ENCODE assay signal across 8 cellular contexts in genomic region chr19:40433391-40434216, GRCh38. TPM values are rescaled to one million over a fixed set of nuclear protein-coding genes. Genes with fewer than 3 reads are reported as not detected.
DNase-seq lines count a peak whose midpoint lies in the region; ATAC-seq, FAIRE-seq and TF ChIP-seq lines count a peak whose summit lies in the region.

No MANE protein-coding gene starts in this region.

- H3K9ac ChIP-seq in K562 (ENCODE audit: insufficient read depth in 1 of 2, low read depth in 2 of 2, low read length in 2 of 2), result peak overlapping the region; percentile 86 to 98

- no peak for TF ChIP-seq CTCF in K562 (IDR thresholded peaks at IDR 0.05 in 2 of 3, conservative IDR thresholded peaks at IDR 0.05 in 1 of 3; ENCODE audit: insufficient read depth in 2 of 3, low read depth in 1 of 3, low read length in 3 of 3)

- intact Hi-C loops in K562 (cut with micrococcal nuclease), result no loop called here

- H3K27ac ChIP-seq in K562 (ENCODE audit: extremely low read depth, low read depth, low read length), result peak overlapping the region; percentile 94

- DNase-seq in CMK (ENCODE audit: low read depth) (peak; percentile 64), NCI-H1105 treated with DMSO at 0.1 percent for 48 hours (lab: John Stamatoyannopoulos, UW) (peak; percentile 48), T-helper 2 cell (peak; percentile 17 to 68 (median 34)), K562 (ENCODE audit: extremely low read depth in 1 of 4, low spot score in 3 of 4) (peak; percentile 92 to 93 (median 93)), hippocampal formation (lab: John Stamatoyannopoulos, UW) (peak; percentile 82 to 83), putamen (ENCODE audit: low spot score) (peak; percentile 89)

- peaks cover 3% of the 10 kb centered on the region; the same call in 1 of the 3 replicates for H3K79me2 ChIP-seq in K562 (ENCODE audit: control insufficient read depth, insufficient read depth, low read length)

- H3K9me3 ChIP-seq in K562 (replicated peaks; ENCODE audit: control insufficient read depth, insufficient read depth, low read depth, low read length), result no peaks in the 10 kb centered on the region

- BruUV-seq in K562 (replicated peaks; lab: Mats Ljungman, UMichigan), result TSS peak; percentile 98

- ATAC-seq in GM21737 (IDR thresholded peaks at IDR 0.05; ENCODE audit: unreplicated experiment), result peak; percentile 55
- peak; percentile 97 for ATAC-seq in K562
- no peak for ATAC-seq in GM21619 (IDR thresholded peaks at IDR 0.05; ENCODE audit: unreplicated experiment)

- peak overlapping the region; percentile 86 for H3K4me2 ChIP-seq in K562 (ENCODE audit: insufficient read depth, low read length)

- peak overlapping the region; percentile 94 for H2AFZ ChIP-seq in K562 (ENCODE audit: low read depth, low read length)

- H3K4me3 ChIP-seq in K562, result peak overlapping the region; percentile 40

- in situ Hi-C loops in K562 (cut with MboI), result no loop called here

- TF ChIP-seq EP300 in K562 (IDR thresholded peaks at IDR 0.05; ENCODE audit: low read length), result peak; percentile 35; the same call in 1 of the 2 replicates

- H3K4me1 ChIP-seq in K562 (replicated peaks in 1 of 2; ENCODE audit: control insufficient read depth in 2 of 2, insufficient read depth in 2 of 2, low read length in 2 of 2), result peaks cover 12 to 41% of the 10 kb centered on the region in 2 experiments

- CTCF ChIA-PET in K562 (lab: Yijun Ruan, JAX; ENCODE audit: low intra/inter-chr PET ratio), result no interaction called here

- H4K20me1 ChIP-seq in K562 (replicated peaks; ENCODE audit: control insufficient read depth, insufficient read depth, low read length), result no peaks in the 10 kb centered on the region

- H3K27me3 ChIP-seq in K562 (ENCODE audit: control insufficient read depth in 2 of 2, insufficient read depth in 2 of 2, low read length in 2 of 2), result no peaks in the 10 kb centered on the region

- under 1% methylated on average over 36 of the region's 50 CpGs for WGBS in K562 (ENCODE audit: insufficient coverage, low coverage, missing lambda C conversion rate)

- peak; percentile 79 for TF ChIP-seq POLR2A in K562 (conservative IDR thresholded peaks at IDR 0.05)

- H3K36me3 ChIP-seq in K562 (ENCODE audit: control insufficient read depth, insufficient read depth, low read length), result no peaks in the 10 kb centered on the region

- no peak for TF ChIP-seq RAD21 in K562 (CRISPR knock-in tag; conservative IDR thresholded peaks at IDR 0.05 in 1 of 2, IDR thresholded peaks at IDR 0.05 in 1 of 2)

- no peaks in the 10 kb centered on the region for H3K9me1 ChIP-seq in K562 (ENCODE audit: control insufficient read depth, insufficient read depth, low read length)

- FAIRE-seq in K562 (lab: Jason Lieb, UNC), result peak; percentile 63

- POLR2A ChIA-PET in K562 (lab: Yijun Ruan, JAX), result interaction anchor here (0.6 to 4.0 kb wide), 8 partner anchors 9 to 181 kb away, joined by 3 to 34 read pairs (median 4); partner anchors contain the start of gene SERTAD3

RNA-seq across cellular contexts. Expression of gene SERTAD1, which starts 7.8 kb away (rescaled TPM):
- 3.1 and 8.3 TPM in 2 replicates for total RNA-seq in K562 (2011; cell fraction: chromatin; rRNA removed; ENCODE audit: low replicate concordance)
- total RNA-seq in K562 (2011; cell fraction: nucleolus; rRNA removed), result 10.3 and 11.0 TPM in 2 replicates
- 7.5 and 8.9 TPM in 2 replicates for total RNA-seq in K562 (2011; cell fraction: nucleoplasm; rRNA removed)
- total RNA-seq in K562 (2014; rRNA removed), result 8.1 and 10.9 TPM in 2 replicates
- total RNA-seq in K562 (2014; rRNA removed; fragmentation: Illumina TruSeq; extraction: Trizol), result 2.1 and 2.8 TPM in 2 replicates
- total RNA-seq in K562 (2015; rRNA removed; fragmentation: Illumina TruSeq; extraction: Trizol), result 4.9 and 5.5 TPM in 2 replicates
- total RNA-seq in K562 (2021), result 8.7 and 8.9 TPM in 2 replicates
- polyA plus RNA-seq in K562 (2011; rRNA removed), result 6.1 and 6.8 TPM in 2 replicates
- 7.4 and 18.7 TPM in 2 replicates for polyA plus RNA-seq in K562 (2011; cell fraction: cytosol; rRNA removed)
- 5.6 and 9.1 TPM in 2 replicates for polyA plus RNA-seq in K562 (2011; cell fraction: nucleus; rRNA removed)
- polyA plus RNA-seq in K562 (2012), result 6.7 and 8.9 TPM in 2 replicates
- polyA plus RNA-seq in K562 (2014; fragmentation: Illumina TruSeq; extraction: Trizol), result 2.3 and 5.0 TPM in 2 replicates
- under 1 TPM; 0.15 to 0.85 TPM for polyA plus RNA-seq in K562 (2014; fragmentation: Nextera tagmentation; extraction: Ambion mirVana)
- polyA plus RNA-seq in K562 (2014; rRNA removed), result 6.7 TPM in 2 replicates
- polyA minus RNA-seq in K562 (2011; rRNA and poly(A)+ RNA removed), result 1.9 and 2.1 TPM in 2 replicates
- polyA minus RNA-seq in K562 (2011; cell fraction: cytosol; rRNA and poly(A)+ RNA removed), result 3.5 and 4.5 TPM in 2 replicates
- polyA minus RNA-seq in K562 (2011; cell fraction: nucleus; rRNA and poly(A)+ RNA removed), result 1.8 and 3.6 TPM in 2 replicates

RNA-seq across cellular contexts. Expression of gene SERTAD3, which starts 10.5 kb away (rescaled TPM):
- total RNA-seq in K562 (2011; cell fraction: chromatin; rRNA removed; ENCODE audit: low replicate concordance), result 16.7 and 27.2 TPM in 2 replicates
- total RNA-seq in K562 (2011; cell fraction: nucleolus; rRNA removed), result 20.4 and 20.7 TPM in 2 replicates
- 24.9 and 26.9 TPM in 2 replicates for total RNA-seq in K562 (2011; cell fraction: nucleoplasm; rRNA removed)
- total RNA-seq in K562 (2014; rRNA removed) (17.5 and 19.3 TPM in 2 replicates), K562 (2014; rRNA removed; fragmentation: Illumina TruSeq; extraction: Trizol) (16.1 and 17.2 TPM in 2 replicates), K562 (2015; rRNA removed; fragmentation: Illumina TruSeq; extraction: Trizol) (21.6 and 27.7 TPM in 2 replicates), K562 (2021) (28.9 and 31.4 TPM in 2 replicates)
- polyA plus RNA-seq in K562 (2011; rRNA removed) (17.6 and 18.9 TPM in 2 replicates), K562 (2014; fragmentation: Illumina TruSeq; extraction: Trizol) (15.1 and 18.6 TPM in 2 replicates), K562 (2014; fragmentation: Nextera tagmentation; extraction: Ambion mirVana) (1 to 10 TPM; 5.4 to 5.9 TPM), K562 (2014; rRNA removed) (18.1 and 18.5 TPM in 2 replicates)
- polyA plus RNA-seq in K562 (2011; cell fraction: cytosol; rRNA removed), result 19.3 and 35.5 TPM in 2 replicates
- 17.8 and 23.4 TPM in 2 replicates for polyA plus RNA-seq in K562 (2011; cell fraction: nucleus; rRNA removed)
- 20.7 and 22.0 TPM in 2 replicates for polyA plus RNA-seq in K562 (2012)
- 18.4 and 23.4 TPM in 2 replicates for polyA minus RNA-seq in K562 (2011; rRNA and poly(A)+ RNA removed)
- polyA minus RNA-seq in K562 (2011; cell fraction: cytosol; rRNA and poly(A)+ RNA removed), result 24.3 and 28.9 TPM in 2 replicates
- 8.1 and 13.9 TPM in 2 replicates for polyA minus RNA-seq in K562 (2011; cell fraction: nucleus; rRNA and poly(A)+ RNA removed)

RNA-seq across cellular contexts. Expression of gene PRX, which starts 20.4 kb away (rescaled TPM):
- total RNA-seq in K562 (2011; cell fraction: chromatin; rRNA removed; ENCODE audit: low replicate concordance), result 1.8 and 4.5 TPM in 2 replicates
- total RNA-seq in K562 (2011; cell fraction: nucleolus; rRNA removed), result 2.7 and 2.8 TPM in 2 replicates
- total RNA-seq in K562 (2011; cell fraction: nucleoplasm; rRNA removed), result 2.1 and 2.2 TPM in 2 replicates
- total RNA-seq in K562 (2014; rRNA removed) (2.8 and 3.8 TPM in 2 replicates), K562 (2014; rRNA removed; fragmentation: Illumina TruSeq; extraction: Trizol) (0.61 and 0.65 TPM in 2 replicates), K562 (2015; rRNA removed; fragmentation: Illumina TruSeq; extraction: Trizol) (1.8 and 2.0 TPM in 2 replicates), K562 (2021) (2.9 and 3.5 TPM in 2 replicates)
- polyA plus RNA-seq in K562 (2011; rRNA removed) (1.5 and 1.7 TPM in 2 replicates), K562 (2014; fragmentation: Illumina TruSeq; extraction: Trizol) (1.3 and 2.1 TPM in 2 replicates), K562 (2014; fragmentation: Nextera tagmentation; extraction: Ambion mirVana) (not detected), K562 (2014; rRNA removed) (1.4 and 1.7 TPM in 2 replicates)
- 1.4 and 1.7 TPM in 2 replicates for polyA plus RNA-seq in K562 (2011; cell fraction: cytosol; rRNA removed)
- polyA plus RNA-seq in K562 (2011; cell fraction: nucleus; rRNA removed), result 1.0 and 1.8 TPM in 2 replicates
- polyA plus RNA-seq in K562 (2012), result 2.5 and 4.5 TPM in 2 replicates
- 1.4 and 1.5 TPM in 2 replicates for polyA minus RNA-seq in K562 (2011; rRNA and poly(A)+ RNA removed)
- 2.1 and 2.8 TPM in 2 replicates for polyA minus RNA-seq in K562 (2011; cell fraction: cytosol; rRNA and poly(A)+ RNA removed)
- polyA minus RNA-seq in K562 (2011; cell fraction: nucleus; rRNA and poly(A)+ RNA removed), result 0.54 and 1.00 TPM in 2 replicates

RNA-seq across cellular contexts. Expression of gene BLVRB, which starts 31.9 kb away (rescaled TPM):
- total RNA-seq in K562 (2011; cell fraction: chromatin; rRNA removed; ENCODE audit: low replicate concordance), result 26.9 and 65.0 TPM in 2 replicates
- total RNA-seq in K562 (2011; cell fraction: nucleolus; rRNA removed), result 107 and 125 TPM in 2 replicates
- 74.7 and 75.7 TPM in 2 replicates for total RNA-seq in K562 (2011; cell fraction: nucleoplasm; rRNA removed)
- total RNA-seq in K562 (2014; rRNA removed) (749 and 813 TPM in 2 replicates), K562 (2014; rRNA removed; fragmentation: Illumina TruSeq; extraction: Trizol) (110 and 229 TPM in 2 replicates), K562 (2015; rRNA removed; fragmentation: Illumina TruSeq; extraction: Trizol) (331 and 332 TPM in 2 replicates), K562 (2021) (457 and 476 TPM in 2 replicates)
- polyA plus RNA-seq in K562 (2011; rRNA removed) (368 and 461 TPM in 2 replicates), K562 (2014; fragmentation: Illumina TruSeq; extraction: Trizol) (260 and 428 TPM in 2 replicates), K562 (2014; fragmentation: Nextera tagmentation; extraction: Ambion mirVana) (100 to 1,000 TPM in 1 of 2 experiments, 10 to 100 TPM in 1; 81.1 to 184 TPM), K562 (2014; rRNA removed) (634 and 677 TPM in 2 replicates)
- 836 and 2,229 TPM in 2 replicates for polyA plus RNA-seq in K562 (2011; cell fraction: cytosol; rRNA removed)
- 252 and 288 TPM in 2 replicates for polyA plus RNA-seq in K562 (2011; cell fraction: nucleus; rRNA removed)
- 416 and 585 TPM in 2 replicates for polyA plus RNA-seq in K562 (2012)
- polyA minus RNA-seq in K562 (2011; rRNA and poly(A)+ RNA removed), result 85.4 and 138 TPM in 2 replicates
- 198 and 225 TPM in 2 replicates for polyA minus RNA-seq in K562 (2011; cell fraction: cytosol; rRNA and poly(A)+ RNA removed)
- 34.6 and 38.7 TPM in 2 replicates for polyA minus RNA-seq in K562 (2011; cell fraction: nucleus; rRNA and poly(A)+ RNA removed)

RNA-seq across cellular contexts. Expression of gene SPTBN4, which starts 33.2 kb away (rescaled TPM):
- total RNA-seq in K562 (2011; cell fraction: chromatin; rRNA removed; ENCODE audit: low replicate concordance), result 5.7 and 11.0 TPM in 2 replicates
- total RNA-seq in K562 (2011; cell fraction: nucleolus; rRNA removed), result 3.8 and 4.5 TPM in 2 replicates
- 5.3 and 6.9 TPM in 2 replicates for total RNA-seq in K562 (2011; cell fraction: nucleoplasm; rRNA removed)
- total RNA-seq in K562 (2014; rRNA removed), result 0.86 and 2.0 TPM in 2 replicates
- 0.16 and 0.47 TPM in 2 replicates for total RNA-seq in K562 (2014; rRNA removed; fragmentation: Illumina TruSeq; extraction: Trizol)
- total RNA-seq in K562 (2015; rRNA removed; fragmentation: Illumina TruSeq; extraction: Trizol), result 0.83 and 1.3 TPM in 2 replicates
- total RNA-seq in K562 (2021), result 1.5 and 1.6 TPM in 2 replicates
- polyA plus RNA-seq in K562 (2011; rRNA removed), result 1.2 and 1.3 TPM in 2 replicates
- polyA plus RNA-seq in K562 (2011; cell fraction: cytosol; rRNA removed), result 0.94 and 1.8 TPM in 2 replicates
- 2.6 and 3.5 TPM in 2 replicates for polyA plus RNA-seq in K562 (2011; cell fraction: nucleus; rRNA removed)
- 1.7 and 1.9 TPM in 2 replicates for polyA plus RNA-seq in K562 (2012)
- 0.51 and 0.70 TPM in 2 replicates for polyA plus RNA-seq in K562 (2014; fragmentation: Illumina TruSeq; extraction: Trizol)
- under 1 TPM; 0.01 to 0.10 TPM for polyA plus RNA-seq in K562 (2014; fragmentation: Nextera tagmentation; extraction: Ambion mirVana)
- polyA plus RNA-seq in K562 (2014; rRNA removed), result 1.2 and 1.3 TPM in 2 replicates
- polyA minus RNA-seq in K562 (2011; rRNA and poly(A)+ RNA removed), result 1.1 and 1.5 TPM in 2 replicates
- polyA minus RNA-seq in K562 (2011; cell fraction: cytosol; rRNA and poly(A)+ RNA removed), result 0.38 and 0.46 TPM in 2 replicates
- polyA minus RNA-seq in K562 (2011; cell fraction: nucleus; rRNA and poly(A)+ RNA removed), result 0.81 and 1.4 TPM in 2 replicates

Comparison
In these comparisons a context has a peak if more than half of its experiments do, and no peak if none do; other contexts are left out.
1. DNase-seq: peak in every context shown above with its lines; median percentile 93 in K562; 89 in putamen; 82 in hippocampal formation; 64 in CMK; 48 in NCI-H1105 treated with DMSO at 0.1 percent for 48 hours; 34 in T-helper 2 cell.